10 cellular contexts compared by ENCODE assay signal in genomic region chr14:51880810-51881580, GRCh38. TPM values are rescaled to one million over a fixed set of nuclear protein-coding genes. Genes with fewer than 3 reads are reported as not detected.
DNase-seq lines count a peak whose midpoint lies in the region; ATAC-seq and TF ChIP-seq lines count a peak whose summit lies in the region.
"Had no signal": no experiment of that assay in that cellular context is flagged by ENCODE, and none has a peak within 500 bp of the region (broad histone marks: within the 10 kb centered on the region; RNA-seq: fewer than 3 reads in every experiment).

No MANE protein-coding gene starts in this region.

- H3K9me3 ChIP-seq in gastroesophageal sphincter = no peaks in the 10 kb centered on the region

- no peaks in the 10 kb centered on the region for H3K9me3 Mint-ChIP-seq in brain

- TF ChIP-seq CTCF in brain (conservative IDR thresholded peaks at IDR 0.05) (no peak), gastroesophageal sphincter (IDR thresholded peaks at IDR 0.05) (no peak), GM13977 (IDR thresholded peaks at IDR 0.05; ENCODE audit: extremely low read depth, insufficient read depth, missing control alignments) (no peak)

- H3K27ac ChIP-seq in ACC112 (ENCODE audit: low read depth, low read length) = peak overlapping the region; percentile 73
- peak overlapping the region in 2 of 4 donors; percentile 11 to 46 for H3K27ac ChIP-seq in gastroesophageal sphincter
- H3K27ac ChIP-seq: RWPE1 had no signal

- H3K4me3 ChIP-seq in ACC112 (ENCODE audit: low read depth, low read length) = peak overlapping the region; percentile 55
- H3K4me3 ChIP-seq in gastroesophageal sphincter = no peak overlapping the region

- peaks cover 34% of the 10 kb centered on the region for H3K4me1 ChIP-seq in ACC112 (ENCODE audit: control insufficient read depth, insufficient read depth, low read length, unreplicated experiment)
- H3K4me1 ChIP-seq in gastroesophageal sphincter = peaks cover 0 to 8% (median 0%) of the 10 kb centered on the region in 3 donors

- H3K27me3 Mint-ChIP-seq in brain = no peaks in the 10 kb centered on the region

- TF ChIP-seq EP300 in gastroesophageal sphincter (IDR thresholded peaks at IDR 0.05) = no peak

- TF ChIP-seq POLR2A in gastroesophageal sphincter (IDR thresholded peaks at IDR 0.05) = no peak

- ATAC-seq in GM18511 (IDR thresholded peaks at IDR 0.05; ENCODE audit: unreplicated experiment) = peak; percentile 65
- ATAC-seq in HG02884 (IDR thresholded peaks at IDR 0.05; ENCODE audit: unreplicated experiment) = peak; percentile 53
- no peak for ATAC-seq in gastroesophageal sphincter

- peak overlapping the region; percentile 80 for H2AFZ ChIP-seq in ACC112 (ENCODE audit: low read length, unreplicated experiment)

- peak overlapping the region in 2 of 5 experiments; percentile 21 to 33 for H3K4me3 Mint-ChIP-seq in brain

- H3K36me3 ChIP-seq in ACC112 (ENCODE audit: insufficient read depth, low read length) = peaks cover 3% of the 10 kb centered on the region; the same call in 1 of the 2 replicates
- no peaks in the 10 kb centered on the region for H3K36me3 ChIP-seq in gastroesophageal sphincter

- DNase-seq in EL (no peak), OCI-M2 (lab: John Stamatoyannopoulos, UW; ENCODE audit: unreplicated experiment) (no peak), GM13977 (ENCODE audit: low spot score) (no peak)
- DNase-seq: DMS 273 treated with DMSO at 0.1 percent for 48 hours had no signal

- WGBS in gastroesophageal sphincter (ENCODE audit: low coverage in 1 of 2), 2 donors = 64 to 70% methylated on average over 5 to 7 of the region's 7 CpGs

- peaks cover 56% of the 10 kb centered on the region for H3K4me1 Mint-ChIP-seq in brain

- H3K36me3 Mint-ChIP-seq in brain = peaks cover 45% of the 10 kb centered on the region

- H3K27ac Mint-ChIP-seq in brain = peak overlapping the region in 4 of 5 experiments; percentile 48 to 84 (median 53)

- H3K27me3 ChIP-seq in ACC112 (ENCODE audit: insufficient read depth, low read length) = no peaks in the 10 kb centered on the region
- no peaks in the 10 kb centered on the region for H3K27me3 ChIP-seq in gastroesophageal sphincter

- in situ Hi-C loops in GM13977 (cut with MboI; ENCODE audit: low pct_unique_long_range_greater_than_20kb, low sequenced_read_pairs, unreplicated experiment) = no loop called here

- H3K79me2 ChIP-seq in ACC112 (ENCODE audit: control insufficient read depth, insufficient read depth, low read length, unreplicated experiment) = peaks cover 3% of the 10 kb centered on the region

RNA-seq across cellular contexts. Expression of gene GNG2, which starts 20.6 kb away (rescaled TPM):
- 80.8 TPM for polyA plus RNA-seq in brain (ENCODE audit: insufficient read depth, low read depth, low replicate concordance)
- total RNA-seq in gastroesophageal sphincter = 10 to 100 TPM; 15.7 to 21.2 (median 17.8) TPM
